Comparison of ENCODE assay signal across 9 cellular contexts in the genomic region with DNA sequence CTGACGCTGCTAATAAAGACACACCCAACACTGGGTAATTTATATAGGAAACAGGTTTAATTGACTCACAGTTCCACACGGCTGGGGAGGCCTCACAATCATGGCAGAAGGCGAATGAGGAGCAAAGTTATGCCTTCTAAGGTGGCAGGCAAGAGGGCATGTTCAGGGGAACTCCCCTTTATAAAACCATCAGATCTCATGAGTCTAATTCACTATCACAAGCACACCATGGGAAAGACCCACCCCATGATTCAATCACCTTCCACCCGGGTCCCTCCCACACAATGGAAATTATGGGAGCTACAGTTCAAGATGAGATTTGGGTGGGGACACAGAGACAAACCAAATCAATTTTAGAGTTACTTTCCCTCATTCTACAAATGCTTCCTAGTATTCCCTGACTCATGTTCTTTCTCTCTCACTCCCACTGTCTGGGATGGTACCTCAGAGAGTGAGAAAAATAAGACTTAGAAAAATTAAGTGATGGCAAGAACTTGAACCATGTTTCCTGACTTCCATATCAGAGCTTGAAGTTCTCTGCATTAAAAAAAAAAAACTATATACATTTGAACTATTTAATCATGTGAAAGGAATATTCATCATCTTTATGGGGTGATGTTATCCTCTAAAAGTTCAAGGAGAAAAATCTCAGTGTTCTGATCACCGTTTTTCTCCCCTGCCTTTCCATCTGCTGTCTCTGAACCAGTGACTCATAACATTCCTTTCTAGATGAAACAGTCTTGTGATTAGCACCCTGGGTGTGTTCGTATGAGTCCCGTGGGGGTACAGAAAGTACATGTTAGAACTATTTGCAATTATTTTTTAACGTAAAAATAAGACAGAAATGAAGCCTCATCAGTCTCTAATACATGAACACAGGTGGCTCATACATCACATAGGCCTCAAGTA.
DNase-seq lines count a peak whose midpoint lies in the region; ATAC-seq, FAIRE-seq and TF ChIP-seq lines count a peak whose summit lies in the region.
"Had no signal": no experiment of that assay in that cellular context is flagged by ENCODE, and none has a peak within 500 bp of the region (broad histone marks: within the 10 kb centered on the region; RNA-seq: fewer than 3 reads in every experiment).

No MANE protein-coding gene starts in this region.

- no peaks in the 10 kb centered on the region for H3K36me3 Mint-ChIP-seq in activated T-helper 1 cell treated with anti-CD3 and anti-CD28 coated beads, Interleukin-12 subunit alpha, Interleukin-12 subunit beta, Interleukin-2, Interleukin-4 antibody, amounts not matched to agents 30 ng/mL and 10 ng/mL and 1 ng/mL, durations not matched to agents 14 hours and 24 hours and 36 hours (ENCODE audit: low read depth)
- no peaks in the 10 kb centered on the region for H3K36me3 Mint-ChIP-seq in WTC11

- CTCF ChIA-PET in WTC11 (lab: Charles Lee), result no interaction called here

- no peaks in the 10 kb centered on the region for H3K4me1 Mint-ChIP-seq in activated T-helper 1 cell treated with anti-CD3 and anti-CD28 coated beads, Interleukin-12 subunit alpha, Interleukin-12 subunit beta, Interleukin-2, Interleukin-4 antibody, amounts not matched to agents 30 ng/mL and 10 ng/mL and 1 ng/mL, durations not matched to agents 14 hours and 24 hours and 36 hours (ENCODE audit: low read depth)
- H3K4me1 Mint-ChIP-seq in WTC11, result no peaks in the 10 kb centered on the region

- ATAC-seq in left ventricle myocardium superior (peak; percentile 41), HG03066 (IDR thresholded peaks at IDR 0.05; ENCODE audit: low read depth, unreplicated experiment) (peak; percentile 67), WTC11 (no peak)

- TF ChIP-seq CTCF in WTC11 (IDR thresholded peaks at IDR 0.05), result no peak

- DNase-seq in left ventricle myocardium superior (no peak), cardiac septum (ENCODE audit: low spot score) (no peak), astrocyte of the hippocampus (ENCODE audit: low read depth, low spot score) (peak; percentile 72), urothelium cell line (ENCODE audit: low spot score) (peak; percentile 61), NCI-H2227 treated with DMSO at 0.1 percent for 48 hours (lab: John Stamatoyannopoulos, UW) (no peak), WTC11 (ENCODE audit: low spot score) (no peak)
- DNase-seq in activated T-helper 1 cell treated with anti-CD3 and anti-CD28 coated beads, Interleukin-12 subunit alpha, Interleukin-12 subunit beta, Interleukin-2, Interleukin-4 antibody, amounts not matched to agents 30 ng/mL and 10 ng/mL and 1 ng/mL, durations not matched to agents 14 hours and 24 hours and 36 hours (ENCODE audit: low spot score), result no peak
- DNase-seq: hippocampal formation had no signal

- no peak overlapping the region for H3K4me3 Mint-ChIP-seq in activated T-helper 1 cell treated with anti-CD3 and anti-CD28 coated beads, Interleukin-12 subunit alpha, Interleukin-12 subunit beta, Interleukin-2, Interleukin-4 antibody, amounts not matched to agents 30 ng/mL and 10 ng/mL and 1 ng/mL, durations not matched to agents 14 hours and 24 hours and 36 hours
- H3K4me3 Mint-ChIP-seq in WTC11, result no peak overlapping the region

- FAIRE-seq in urothelium cell line (lab: Jason Lieb, UNC), result peak; percentile 37

- H3K27me3 Mint-ChIP-seq in activated T-helper 1 cell treated with anti-CD3 and anti-CD28 coated beads, Interleukin-12 subunit alpha, Interleukin-12 subunit beta, Interleukin-2, Interleukin-4 antibody, amounts not matched to agents 30 ng/mL and 10 ng/mL and 1 ng/mL, durations not matched to agents 14 hours and 24 hours and 36 hours (ENCODE audit: insufficient read depth), result peaks cover 1% of the 10 kb centered on the region
- H3K27me3 Mint-ChIP-seq in WTC11 (ENCODE audit: low read depth), result no peaks in the 10 kb centered on the region

- H3K9me3 Mint-ChIP-seq in activated T-helper 1 cell treated with anti-CD3 and anti-CD28 coated beads, Interleukin-12 subunit alpha, Interleukin-12 subunit beta, Interleukin-2, Interleukin-4 antibody, amounts not matched to agents 30 ng/mL and 10 ng/mL and 1 ng/mL, durations not matched to agents 14 hours and 24 hours and 36 hours, result no peaks in the 10 kb centered on the region
- no peaks in the 10 kb centered on the region for H3K9me3 Mint-ChIP-seq in WTC11

- H3K27ac Mint-ChIP-seq in activated T-helper 1 cell treated with anti-CD3 and anti-CD28 coated beads, Interleukin-12 subunit alpha, Interleukin-12 subunit beta, Interleukin-2, Interleukin-4 antibody, amounts not matched to agents 30 ng/mL and 10 ng/mL and 1 ng/mL, durations not matched to agents 14 hours and 24 hours and 36 hours, result no peak overlapping the region
- no peak overlapping the region for H3K27ac Mint-ChIP-seq in WTC11

- POLR2A ChIA-PET in WTC11 (lab: Charles Lee), result no interaction called here

- intact Hi-C loops in left ventricle myocardium superior (cut with micrococcal nuclease), result no loop called here
- intact Hi-C loops in cardiac septum (cut with DNase I), result no loop called here
- intact Hi-C loops in activated T-helper 1 cell treated with anti-CD3 and anti-CD28 coated beads, Interleukin-12 subunit alpha, Interleukin-12 subunit beta, Interleukin-2, Interleukin-4 antibody, amounts not matched to agents 30 ng/mL and 10 ng/mL and 1 ng/mL, durations not matched to agents 14 hours and 24 hours and 36 hours (cut with micrococcal nuclease), result no loop called here

TF ChIP-seq in WTC11, 78 proteins besides CTCF, POLR2A, EP300 and RAD21:
- TF ChIP-seq ZNF281 (CRISPR knock-in tag; IDR thresholded peaks at IDR 0.05) (no peak), ELF4 (CRISPR knock-in tag; IDR thresholded peaks at IDR 0.05; ENCODE audit: low read depth) (no peak), E2F1 (CRISPR knock-in tag; IDR thresholded peaks at IDR 0.05) (no peak), ZNF416 (CRISPR knock-in tag; IDR thresholded peaks at IDR 0.05) (no peak), NFATC4 (CRISPR knock-in tag; IDR thresholded peaks at IDR 0.05) (no peak), TCF7 (CRISPR knock-in tag; IDR thresholded peaks at IDR 0.05; ENCODE audit: low read depth) (no peak), MYBL2 (CRISPR knock-in tag; IDR thresholded peaks at IDR 0.05) (no peak), ZNF219 (CRISPR knock-in tag; IDR thresholded peaks at IDR 0.05; ENCODE audit: borderline replicate concordance) (no peak), RORB (CRISPR knock-in tag; IDR thresholded peaks at IDR 0.05) (no peak), GTF2I (CRISPR knock-in tag; conservative IDR thresholded peaks at IDR 0.05) (no peak)
- TF ChIP-seq, protein P1, sequence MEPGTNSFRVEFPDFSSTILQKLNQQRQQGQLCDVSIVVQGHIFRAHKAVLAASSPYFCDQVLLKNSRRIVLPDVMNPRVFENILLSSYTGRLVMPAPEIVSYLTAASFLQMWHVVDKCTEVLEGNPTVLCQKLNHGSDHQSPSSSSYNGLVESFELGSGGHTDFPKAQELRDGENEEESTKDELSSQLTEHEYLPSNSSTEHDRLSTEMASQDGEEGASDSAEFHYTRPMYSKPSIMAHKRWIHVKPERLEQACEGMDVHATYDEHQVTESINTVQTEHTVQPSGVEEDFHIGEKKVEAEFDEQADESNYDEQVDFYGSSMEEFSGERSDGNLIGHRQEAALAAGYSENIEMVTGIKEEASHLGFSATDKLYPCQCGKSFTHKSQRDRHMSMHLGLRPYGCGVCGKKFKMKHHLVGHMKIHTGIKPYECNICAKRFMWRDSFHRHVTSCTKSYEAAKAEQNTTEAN (CRISPR knock-in tag; IDR thresholded peaks at IDR 0.05), result no peak
- TF ChIP-seq, protein P2, sequence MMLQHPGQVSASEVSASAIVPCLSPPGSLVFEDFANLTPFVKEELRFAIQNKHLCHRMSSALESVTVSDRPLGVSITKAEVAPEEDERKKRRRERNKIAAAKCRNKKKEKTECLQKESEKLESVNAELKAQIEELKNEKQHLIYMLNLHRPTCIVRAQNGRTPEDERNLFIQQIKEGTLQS (CRISPR knock-in tag; conservative IDR thresholded peaks at IDR 0.05), result no peak

Comparison
In these comparisons a context has a peak if more than half of its experiments do, and no peak if none do; other contexts are left out.
1. DNase-seq: peak in astrocyte of the hippocampus (single experiment) and urothelium cell line (single experiment); none in left ventricle myocardium superior (single experiment), cardiac septum (single experiment), NCI-H2227 treated with DMSO at 0.1 percent for 48 hours (single experiment), activated T-helper 1 cell treated with anti-CD3 and anti-CD28 coated beads, Interleukin-12 subunit alpha, Interleukin-12 subunit beta, Interleukin-2, Interleukin-4 antibody, amounts not matched to agents 30 ng/mL and 10 ng/mL and 1 ng/mL, durations not matched to agents 14 hours and 24 hours and 36 hours (single experiment) and WTC11 (single experiment).